Comparison of ENCODE assay signal across 1 cellular context in genomic region chrX:49120104-49120503, GRCh38.
A peak's percentile ranks its signal among the peaks of the same experiment; 100 is the strongest.
TF ChIP-seq lines count a peak whose summit lies in the region.

No MANE protein-coding gene starts in this region.

TF ChIP-seq in HepG2, 621 proteins besides CTCF, POLR2A, EP300 and RAD21:
- TF ChIP-seq SMC3 (IDR thresholded peaks at IDR 0.05; ENCODE audit: low read length) (0 out of 2 replicates have a peak, but pooled peaks have one; percentile 2), STAG1 (CRISPR knock-in tag; IDR thresholded peaks at IDR 0.05) (peak; percentile 59), HIC2 (CRISPR knock-in tag; IDR thresholded peaks at IDR 0.05; ENCODE audit: low read depth) (no peak)
